Comparison of ENCODE assay signal across 8 cellular contexts in the genomic region with DNA sequence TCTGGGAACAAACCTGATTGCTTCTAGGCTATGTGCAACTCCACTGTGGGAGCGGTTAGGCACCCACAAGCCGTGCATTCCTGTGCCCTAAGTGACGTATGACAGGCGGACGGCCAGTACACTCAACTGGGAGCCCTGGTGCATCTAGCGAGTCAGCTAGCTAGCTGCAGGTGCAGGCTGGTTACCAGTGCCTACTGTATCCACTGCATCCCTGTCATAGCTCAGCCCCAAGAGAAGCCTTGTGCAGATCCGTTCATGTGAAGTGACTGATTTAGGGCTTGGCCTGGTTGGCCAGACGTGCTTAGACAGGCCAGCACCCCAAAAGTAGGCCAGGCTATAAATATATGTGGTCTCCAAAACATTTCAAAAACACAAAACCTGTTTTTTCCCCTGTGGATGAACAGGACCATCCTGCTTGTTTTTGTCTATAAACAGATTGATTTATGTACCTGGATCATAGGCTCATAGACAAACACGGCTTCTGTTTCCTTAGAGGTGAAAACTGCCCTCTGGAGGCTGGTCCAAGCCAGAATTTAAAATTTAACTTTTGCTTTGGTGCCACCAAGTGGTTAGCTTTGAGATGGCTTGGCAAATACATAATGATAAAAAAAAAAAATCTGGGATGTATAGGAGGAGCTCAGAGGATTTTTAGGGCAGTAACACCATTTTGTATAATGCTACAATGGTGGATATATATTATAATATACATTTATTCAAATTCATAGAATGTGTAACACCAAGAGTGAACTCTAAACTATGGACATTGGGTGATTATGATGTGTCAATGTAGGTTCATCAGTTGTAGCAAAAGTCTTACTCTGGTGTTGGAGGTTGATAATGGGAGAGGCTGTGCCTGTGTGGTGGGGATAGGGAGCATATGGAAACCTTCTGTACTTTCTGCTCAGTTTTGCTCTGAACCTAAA.
DNase-seq lines count a peak whose midpoint lies in the region; ATAC-seq and TF ChIP-seq lines count a peak whose summit lies in the region.

No MANE protein-coding gene starts in this region.

- peak; percentile 82 for TF ChIP-seq CTCF in mesothelial cell of epicardium (IDR thresholded peaks at IDR 0.05; ENCODE audit: unreplicated experiment)

- H3K27ac Mint-ChIP-seq in activated CD4-positive, alpha-beta T cell treated with anti-CD3 and anti-CD28 coated beads, Interleukin-2, amount 10 ng/mL, durations not matched to agents 24 days and 14 days, result no peak overlapping the region
- no peak overlapping the region for H3K27ac Mint-ChIP-seq in effector memory CD8-positive, alpha-beta T cell
- H3K27ac Mint-ChIP-seq in mesothelial cell of epicardium, result no peak overlapping the region

- no peak overlapping the region for H3K4me3 Mint-ChIP-seq in activated CD4-positive, alpha-beta T cell treated with anti-CD3 and anti-CD28 coated beads, Interleukin-2, amount 10 ng/mL, durations not matched to agents 24 days and 14 days
- no peak overlapping the region for H3K4me3 Mint-ChIP-seq in effector memory CD8-positive, alpha-beta T cell
- no peak overlapping the region for H3K4me3 Mint-ChIP-seq in mesothelial cell of epicardium

- peak; percentile 81 for DNase-seq in COR-L47 (lab: John Stamatoyannopoulos, UW)
- peak; percentile 63 for DNase-seq in NCI-H510A (lab: John Stamatoyannopoulos, UW)
- DNase-seq in activated CD4-positive, alpha-beta T cell treated with anti-CD3 and anti-CD28 coated beads, Interleukin-2, amount 10 ng/mL, durations not matched to agents 24 days and 14 days, result peak; percentile 89
- DNase-seq in effector memory CD8-positive, alpha-beta T cell, result peak; percentile 45 to 63 (median 56)
- DNase-seq in mesothelial cell of epicardium (ENCODE audit: low spot score in 2 of 2, unreplicated experiment in 2 of 2), result peak in 1 of 2 experiments; percentile 50
- peak; percentile 3 to 68 (median 28) for DNase-seq in stimulated activated naive CD4-positive, alpha-beta T cell (lab: John Stamatoyannopoulos, UW)

- intact Hi-C loops in activated CD4-positive, alpha-beta T cell treated with anti-CD3 and anti-CD28 coated beads, Interleukin-2, amount 10 ng/mL, durations not matched to agents 24 days and 14 days (cut with micrococcal nuclease), result loop anchor here (1.0 to 10.0 kb wide), 6 partner anchors 69 to 967 kb away; a partner anchor contains a TSS

- H3K4me1 Mint-ChIP-seq in activated CD4-positive, alpha-beta T cell treated with anti-CD3 and anti-CD28 coated beads, Interleukin-2, amount 10 ng/mL, durations not matched to agents 24 days and 14 days, result peaks cover 3% of the 10 kb centered on the region
- H3K4me1 Mint-ChIP-seq in effector memory CD8-positive, alpha-beta T cell (ENCODE audit: low read depth in 2 of 2), result no peaks in the 10 kb centered on the region
- peaks cover 7% of the 10 kb centered on the region for H3K4me1 Mint-ChIP-seq in mesothelial cell of epicardium

- no peaks in the 10 kb centered on the region for H3K9me3 Mint-ChIP-seq in activated CD4-positive, alpha-beta T cell treated with anti-CD3 and anti-CD28 coated beads, Interleukin-2, amount 10 ng/mL, durations not matched to agents 24 days and 14 days
- H3K9me3 Mint-ChIP-seq in effector memory CD8-positive, alpha-beta T cell, result no peaks in the 10 kb centered on the region
- no peaks in the 10 kb centered on the region for H3K9me3 Mint-ChIP-seq in mesothelial cell of epicardium

- H3K36me3 Mint-ChIP-seq in activated CD4-positive, alpha-beta T cell treated with anti-CD3 and anti-CD28 coated beads, Interleukin-2, amount 10 ng/mL, durations not matched to agents 24 days and 14 days (ENCODE audit: low read depth), result no peaks in the 10 kb centered on the region
- H3K36me3 Mint-ChIP-seq in effector memory CD8-positive, alpha-beta T cell (ENCODE audit: insufficient read depth), result no peaks in the 10 kb centered on the region
- H3K36me3 Mint-ChIP-seq in mesothelial cell of epicardium, result no peaks in the 10 kb centered on the region

- peaks cover 3% of the 10 kb centered on the region for H3K27me3 Mint-ChIP-seq in activated CD4-positive, alpha-beta T cell treated with anti-CD3 and anti-CD28 coated beads, Interleukin-2, amount 10 ng/mL, durations not matched to agents 24 days and 14 days
- no peaks in the 10 kb centered on the region for H3K27me3 Mint-ChIP-seq in effector memory CD8-positive, alpha-beta T cell
- peaks cover 3% of the 10 kb centered on the region for H3K27me3 Mint-ChIP-seq in mesothelial cell of epicardium (ENCODE audit: low read depth)

- ATAC-seq in GM19395 (IDR thresholded peaks at IDR 0.05; ENCODE audit: unreplicated experiment) (peak; percentile 97), HG03442 (IDR thresholded peaks at IDR 0.05; ENCODE audit: unreplicated experiment) (peak; percentile 94)
- ATAC-seq in effector memory CD8-positive, alpha-beta T cell (replicated peaks), result peak; percentile 91
